9 cellular contexts compared by ENCODE assay signal in the genomic region with DNA sequence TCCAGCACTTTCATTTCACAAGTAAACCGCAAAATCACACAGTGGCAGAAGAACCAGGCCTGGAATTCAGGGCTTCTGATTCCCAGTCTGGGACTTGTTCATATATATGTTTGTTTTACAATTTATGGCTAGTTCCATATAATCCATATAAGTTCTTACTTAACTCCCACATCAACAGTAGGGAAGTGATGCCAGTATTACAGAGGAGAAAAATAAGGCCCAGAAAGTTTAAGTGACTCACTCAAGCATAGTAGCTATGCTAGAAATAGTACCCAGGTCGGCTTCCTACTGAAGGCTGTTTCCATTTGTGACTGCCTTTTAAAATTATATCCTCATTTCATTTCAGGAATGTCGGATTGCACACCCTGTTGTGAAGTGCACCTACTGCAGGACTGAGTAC. TPM values are rescaled to one million over a fixed set of nuclear protein-coding genes. Genes with fewer than 3 reads are reported as not detected.
DNase-seq lines count a peak whose midpoint lies in the region; TF ChIP-seq lines count a peak whose summit lies in the region.
"Had no signal": no experiment of that assay in that cellular context is flagged by ENCODE, and none has a peak within 500 bp of the region (broad histone marks: within the 10 kb centered on the region; RNA-seq: fewer than 3 reads in every experiment).

No MANE protein-coding gene starts in this region.

- H3K4me3 ChIP-seq in coronary artery: peak overlapping the region; percentile 81

- TF ChIP-seq CTCF in coronary artery (IDR thresholded peaks at IDR 0.05): no peak

- peak overlapping the region in 1 of 2 donors; percentile 82 for H3K27ac ChIP-seq in coronary artery

- DNase-seq in GM03348 (ENCODE audit: low spot score) (peak; percentile 28), NAMALWA (ENCODE audit: low spot score) (peak; percentile 23), coronary artery (ENCODE audit: low spot score) (no peak), non-pigmented ciliary epithelial cell (ENCODE audit: low read depth) (peak; percentile 15), NCI-H1694 (lab: John Stamatoyannopoulos, UW) (no peak), NCI-H69 (lab: John Stamatoyannopoulos, UW) (no peak), mucosa of gallbladder (ENCODE audit: low spot score) (no peak), NCI-H1694 treated with DMSO at 0.1 percent for 48 hours (lab: John Stamatoyannopoulos, UW) (no peak)
- DNase-seq: activated CD4-positive, alpha-beta T cell treated with anti-CD3 and anti-CD28 coated beads, Interleukin-2, amount 10 ng/mL, durations not matched to agents 24 days and 14 days had no signal

RNA-seq across cellular contexts. Expression of a gene that starts 1.4 kb away (rescaled TPM):
- 16.8 TPM for total RNA-seq in mucosa of gallbladder

RNA-seq across cellular contexts. Expression of a gene that starts 45.9 kb away (rescaled TPM):
- 78.8 TPM for total RNA-seq in mucosa of gallbladder

RNA-seq across cellular contexts. Expression of a gene that starts 55.1 kb away (rescaled TPM):
- 302 TPM for total RNA-seq in mucosa of gallbladder

Comparison
In these comparisons a context has a peak if more than half of its experiments do, and no peak if none do; other contexts are left out.
1. DNase-seq: peak in GM03348 (single experiment), NAMALWA (single experiment) and non-pigmented ciliary epithelial cell (single experiment); none in coronary artery (single experiment), NCI-H1694 (single experiment), NCI-H69 (single experiment), mucosa of gallbladder (single experiment) and NCI-H1694 treated with DMSO at 0.1 percent for 48 hours (single experiment).